In the genomic region with DNA sequence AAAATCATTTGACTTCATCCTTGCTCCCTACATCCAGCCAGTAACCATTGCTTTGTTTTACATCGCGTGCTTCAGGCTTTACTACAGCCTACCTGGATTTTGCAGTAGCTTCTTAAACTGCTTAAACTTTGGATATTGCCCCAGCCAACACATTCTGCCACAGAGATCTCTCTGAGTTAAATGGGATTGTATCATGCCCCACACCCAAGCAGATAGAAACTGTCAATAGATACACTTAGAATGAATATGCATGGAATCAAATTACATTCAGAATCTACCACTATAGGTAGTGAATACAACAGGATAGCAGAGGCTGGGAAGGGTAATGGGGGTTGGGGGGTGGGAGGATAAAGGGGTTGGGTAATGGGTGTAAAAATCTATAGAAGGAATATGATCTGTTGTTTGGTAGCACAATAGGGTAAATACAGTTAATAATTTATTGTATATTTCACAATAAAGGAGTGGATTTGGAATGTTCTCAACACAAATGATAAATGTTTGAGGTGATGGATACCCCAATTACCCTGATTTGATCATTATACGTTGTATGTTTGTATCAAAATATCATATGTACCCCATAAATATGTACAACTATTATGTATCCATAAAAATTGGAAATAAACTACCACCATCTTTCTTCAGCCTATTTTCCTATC, we compare ENCODE assay signal across 1 cellular context.
TF ChIP-seq lines count a peak whose summit lies in the region.

No MANE protein-coding gene starts in this region.

TF ChIP-seq in SK-N-SH treated with all-trans-retinoic acid at 6 μM for 48 hours, 23 proteins besides CTCF, POLR2A, EP300 and RAD21 (continued from another document):
- TF ChIP-seq, protein P1, sequence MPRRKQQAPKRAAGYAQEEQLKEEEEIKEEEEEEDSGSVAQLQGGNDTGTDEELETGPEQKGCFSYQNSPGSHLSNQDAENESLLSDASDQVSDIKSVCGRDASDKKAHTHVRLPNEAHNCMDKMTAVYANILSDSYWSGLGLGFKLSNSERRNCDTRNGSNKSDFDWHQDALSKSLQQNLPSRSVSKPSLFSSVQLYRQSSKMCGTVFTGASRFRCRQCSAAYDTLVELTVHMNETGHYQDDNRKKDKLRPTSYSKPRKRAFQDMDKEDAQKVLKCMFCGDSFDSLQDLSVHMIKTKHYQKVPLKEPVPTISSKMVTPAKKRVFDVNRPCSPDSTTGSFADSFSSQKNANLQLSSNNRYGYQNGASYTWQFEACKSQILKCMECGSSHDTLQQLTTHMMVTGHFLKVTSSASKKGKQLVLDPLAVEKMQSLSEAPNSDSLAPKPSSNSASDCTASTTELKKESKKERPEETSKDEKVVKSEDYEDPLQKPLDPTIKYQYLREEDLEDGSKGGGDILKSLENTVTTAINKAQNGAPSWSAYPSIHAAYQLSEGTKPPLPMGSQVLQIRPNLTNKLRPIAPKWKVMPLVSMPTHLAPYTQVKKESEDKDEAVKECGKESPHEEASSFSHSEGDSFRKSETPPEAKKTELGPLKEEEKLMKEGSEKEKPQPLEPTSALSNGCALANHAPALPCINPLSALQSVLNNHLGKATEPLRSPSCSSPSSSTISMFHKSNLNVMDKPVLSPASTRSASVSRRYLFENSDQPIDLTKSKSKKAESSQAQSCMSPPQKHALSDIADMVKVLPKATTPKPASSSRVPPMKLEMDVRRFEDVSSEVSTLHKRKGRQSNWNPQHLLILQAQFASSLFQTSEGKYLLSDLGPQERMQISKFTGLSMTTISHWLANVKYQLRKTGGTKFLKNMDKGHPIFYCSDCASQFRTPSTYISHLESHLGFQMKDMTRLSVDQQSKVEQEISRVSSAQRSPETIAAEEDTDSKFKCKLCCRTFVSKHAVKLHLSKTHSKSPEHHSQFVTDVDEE (CRISPR knock-in tag; IDR thresholded peaks at IDR 0.05) = no peak
